Comparison of ENCODE assay signal across 14 cellular contexts in the genomic region with DNA sequence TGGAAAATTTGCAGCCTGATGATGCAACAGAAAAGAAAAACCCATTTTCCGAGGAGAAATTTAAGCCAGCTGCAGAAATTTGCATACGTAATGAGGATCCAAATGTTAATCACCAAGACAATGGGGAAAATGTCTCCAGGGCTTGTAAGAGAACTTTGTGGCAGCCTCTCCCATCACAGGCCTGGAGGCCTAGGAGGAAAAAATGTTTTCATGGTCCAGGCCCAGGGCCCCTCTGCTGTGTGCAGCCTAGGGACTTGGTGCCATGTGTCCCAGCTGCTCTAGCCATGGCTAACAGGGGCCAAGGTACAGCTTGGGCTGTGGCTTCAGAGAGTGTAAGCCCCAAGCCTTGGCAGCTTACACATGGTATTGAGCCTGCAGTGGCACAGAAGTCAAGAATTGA. TPM values are rescaled to one million over a fixed set of nuclear protein-coding genes. Genes with fewer than 3 reads are reported as not detected.
"Had no signal": no experiment of that assay in that cellular context is flagged by ENCODE, and none has a peak within 500 bp of the region (broad histone marks: within the 10 kb centered on the region; RNA-seq: fewer than 3 reads in every experiment).

No MANE protein-coding gene starts in this region.

RNA-seq across cellular contexts. Expression of gene PTH, which starts 50.3 kb away (rescaled TPM):
- total RNA-seq: activated B cell treated with CpG ODN at 0.5 μM for 24 hours; activated CD4-positive, alpha-beta memory T cell treated with anti-CD3 and anti-CD28 coated beads for 36 hours; activated CD4-positive, alpha-beta memory T cell treated with anti-CD3 and anti-CD28 coated beads, Interleukin-2, amount 10 ng/mL, durations not matched to agents 7 days and 5 days; activated CD4-positive, alpha-beta T cell treated with anti-CD3 and anti-CD28 coated beads for 36 hours; activated CD4-positive, alpha-beta T cell treated with anti-CD3 and anti-CD28 coated beads, Interleukin-2, amount 10 ng/mL, durations not matched to agents 24 days and 14 days; activated CD4-positive, alpha-beta T cell treated with anti-CD3 and anti-CD28 coated beads, Interleukin-2, amount 10 ng/mL, durations not matched to agents 7 days and 5 days; activated CD8-positive, alpha-beta memory T cell treated with anti-CD3 and anti-CD28 coated beads for 36 hours; activated CD8-positive, alpha-beta memory T cell treated with anti-CD3 and anti-CD28 coated beads, Interleukin-2, amount 10 ng/mL, durations not matched to agents 7 days and 5 days; activated CD8-positive, alpha-beta T cell treated with anti-CD3 and anti-CD28 coated beads for 36 hours; activated CD8-positive, alpha-beta T cell treated with anti-CD3 and anti-CD28 coated beads, Interleukin-2, amount 10 ng/mL, durations not matched to agents 7 days and 5 days; T-helper 1 cell treated with Interleukin-12 subunit alpha and Interleukin-12 subunit beta and Interleukin-4 antibody, amounts not matched to agents 30 ng/mL and 1 ng/mL, for 36 hours; T-helper 17 cell; T-helper 2 cell treated with Interferon-gamma antibody and Interleukin-4, amounts not matched to agents 100 ng/mL and 5 ng/mL, for 36 hours; WTC11 had no signal
